Comparison of ENCODE assay signal across 27 cellular contexts in genomic region chr6:32519117-32519909, GRCh38. TPM values are rescaled to one million over a fixed set of nuclear protein-coding genes. Genes with fewer than 3 reads are reported as not detected.
"Had no signal": no experiment of that assay in that cellular context is flagged by ENCODE, and none has a peak within 500 bp of the region (broad histone marks: within the 10 kb centered on the region; RNA-seq: fewer than 3 reads in every experiment).

No MANE protein-coding gene starts in this region.

- H3K4me3 ChIP-seq: colonic mucosa, lower lobe of right lung, prostate gland, right atrium auricular region, skin epidermis, testis had no signal

- H3K36me3 Mint-ChIP-seq: activated naive CD4-positive, alpha-beta T cell treated with anti-CD3 and anti-CD28 coated beads, Interleukin-2, amount 10 ng/mL, durations not matched to agents 7 days and 5 days; mesothelial cell of epicardium had no signal

- ATAC-seq: activated CD8-positive, alpha-beta T cell treated with anti-CD3 and anti-CD28 coated beads, Interleukin-2, amount 10 ng/mL, durations not matched to agents 7 days and 5 days; activated naive CD8-positive, alpha-beta T cell treated with anti-CD3 and anti-CD28 coated beads, Interleukin-2, amount 50 U/mL, for 24 hours; activated T-cell treated with anti-CD3 and anti-CD28 coated beads, Interleukin-2, amount 50 U/mL, for 4 hours; left colon; lower lobe of right lung had no signal

- H3K4me1 ChIP-seq: colonic mucosa, lower lobe of right lung, prostate gland, right atrium auricular region, testis had no signal

- H3K27me3 Mint-ChIP-seq: activated naive CD8-positive, alpha-beta T cell treated with anti-CD3 and anti-CD28 coated beads, Interleukin-2, amount 50 U/mL, for 24 hours; central memory CD8-positive, alpha-beta T cell had no signal

- H3K9me3 Mint-ChIP-seq: activated CD4-positive, alpha-beta T cell treated with anti-CD3 and anti-CD28 coated beads, Interleukin-2, amount 10 ng/mL, durations not matched to agents 7 days and 5 days; activated naive CD4-positive, alpha-beta T cell treated with anti-CD3 and anti-CD28 coated beads, Interleukin-2, amount 10 ng/mL, durations not matched to agents 7 days and 5 days; activated naive CD8-positive, alpha-beta T cell treated with anti-CD3 and anti-CD28 coated beads, Interleukin-2, amount 50 U/mL, for 24 hours; activated T-cell treated with anti-CD3 and anti-CD28 coated beads, Interleukin-2, amount 50 U/mL, for 4 hours; central memory CD8-positive, alpha-beta T cell; mesothelial cell of epicardium; neural crest cell; T-helper 2 cell treated with Interferon-gamma antibody and Interleukin-4, amounts not matched to agents 5 μg/mL and 100 μg/mL, for 36 hours had no signal

- H3K36me3 ChIP-seq: brain microvascular endothelial cell, colonic mucosa, lower lobe of right lung, prostate gland, right atrium auricular region had no signal

- H3K27ac ChIP-seq: brain microvascular endothelial cell, colonic mucosa, lower lobe of right lung, prostate gland, right atrium auricular region, skin epidermis, testis had no signal

- H3K9me3 ChIP-seq: colonic mucosa, lower lobe of right lung, prostate gland, right atrium auricular region, testis had no signal

- H3K4me3 Mint-ChIP-seq: activated CD4-positive, alpha-beta T cell treated with anti-CD3 and anti-CD28 coated beads, Interleukin-2, amount 10 ng/mL, durations not matched to agents 7 days and 5 days; activated CD8-positive, alpha-beta T cell treated with anti-CD3 and anti-CD28 coated beads, Interleukin-2, amount 10 ng/mL, durations not matched to agents 7 days and 5 days; activated naive CD4-positive, alpha-beta T cell treated with anti-CD3 and anti-CD28 coated beads, Interleukin-2, amount 10 ng/mL, durations not matched to agents 7 days and 5 days; activated naive CD8-positive, alpha-beta T cell treated with anti-CD3 and anti-CD28 coated beads, Interleukin-2, amount 50 U/mL, for 24 hours; activated T-cell treated with anti-CD3 and anti-CD28 coated beads, Interleukin-2, amount 50 U/mL, for 4 hours; central memory CD8-positive, alpha-beta T cell; mesothelial cell of epicardium; neural crest cell; T-helper 2 cell treated with Interferon-gamma antibody and Interleukin-4, amounts not matched to agents 5 μg/mL and 100 μg/mL, for 36 hours had no signal

- H3K4me1 Mint-ChIP-seq: activated CD4-positive, alpha-beta T cell treated with anti-CD3 and anti-CD28 coated beads, Interleukin-2, amount 10 ng/mL, durations not matched to agents 7 days and 5 days; activated naive CD4-positive, alpha-beta T cell treated with anti-CD3 and anti-CD28 coated beads, Interleukin-2, amount 10 ng/mL, durations not matched to agents 7 days and 5 days had no signal

- H3K27ac Mint-ChIP-seq: activated CD4-positive, alpha-beta T cell treated with anti-CD3 and anti-CD28 coated beads, Interleukin-2, amount 10 ng/mL, durations not matched to agents 7 days and 5 days; activated CD8-positive, alpha-beta T cell treated with anti-CD3 and anti-CD28 coated beads, Interleukin-2, amount 10 ng/mL, durations not matched to agents 7 days and 5 days; activated naive CD4-positive, alpha-beta T cell treated with anti-CD3 and anti-CD28 coated beads, Interleukin-2, amount 10 ng/mL, durations not matched to agents 7 days and 5 days; activated naive CD8-positive, alpha-beta T cell treated with anti-CD3 and anti-CD28 coated beads, Interleukin-2, amount 50 U/mL, for 24 hours; mesothelial cell of epicardium; T-helper 2 cell treated with Interferon-gamma antibody and Interleukin-4, amounts not matched to agents 5 μg/mL and 100 μg/mL, for 36 hours had no signal

- DNase-seq: activated CD4-positive, alpha-beta T cell treated with anti-CD3 and anti-CD28 coated beads, Interleukin-2, amount 10 ng/mL, durations not matched to agents 7 days and 5 days; activated CD8-positive, alpha-beta memory T cell treated with anti-CD3 and anti-CD28 coated beads, Interleukin-2, amount 50 U/mL, for 4 hours; activated CD8-positive, alpha-beta T cell treated with anti-CD3 and anti-CD28 coated beads, Interleukin-2, amount 10 ng/mL, durations not matched to agents 7 days and 5 days; activated naive CD4-positive, alpha-beta T cell treated with anti-CD3 and anti-CD28 coated beads, Interleukin-2, amount 10 ng/mL, durations not matched to agents 7 days and 5 days; activated naive CD8-positive, alpha-beta T cell treated with anti-CD3 and anti-CD28 coated beads, Interleukin-2, amount 50 U/mL, for 24 hours; activated T-cell treated with anti-CD3 and anti-CD28 coated beads, Interleukin-2, amount 50 U/mL, for 4 hours; aorta; brain microvascular endothelial cell; colonic mucosa; erythroblast; foreskin melanocyte; glutamatergic neuron; hypothalamus; islet precursor cell; left colon; lower lobe of right lung; stimulated activated CD4-positive, alpha-beta T cell treated with anti-CD3 and anti-CD28 coated beads, Interleukin-15, amount 100 ng/mL, for 24 hours; stimulated activated CD4-positive, alpha-beta T cell treated with anti-CD3 and anti-CD28 coated beads, Interleukin-2, amount 100 ng/mL, for 48 hours; testis had no signal

- H3K27me3 ChIP-seq: brain microvascular endothelial cell, colonic mucosa, right atrium auricular region, testis had no signal

RNA-seq across cellular contexts. Expression of gene HLA-DRB5, which starts 10.8 kb away (rescaled TPM):
- total RNA-seq: neural crest cell, osteoblast, prostate gland had no signal
